In the genomic region with DNA sequence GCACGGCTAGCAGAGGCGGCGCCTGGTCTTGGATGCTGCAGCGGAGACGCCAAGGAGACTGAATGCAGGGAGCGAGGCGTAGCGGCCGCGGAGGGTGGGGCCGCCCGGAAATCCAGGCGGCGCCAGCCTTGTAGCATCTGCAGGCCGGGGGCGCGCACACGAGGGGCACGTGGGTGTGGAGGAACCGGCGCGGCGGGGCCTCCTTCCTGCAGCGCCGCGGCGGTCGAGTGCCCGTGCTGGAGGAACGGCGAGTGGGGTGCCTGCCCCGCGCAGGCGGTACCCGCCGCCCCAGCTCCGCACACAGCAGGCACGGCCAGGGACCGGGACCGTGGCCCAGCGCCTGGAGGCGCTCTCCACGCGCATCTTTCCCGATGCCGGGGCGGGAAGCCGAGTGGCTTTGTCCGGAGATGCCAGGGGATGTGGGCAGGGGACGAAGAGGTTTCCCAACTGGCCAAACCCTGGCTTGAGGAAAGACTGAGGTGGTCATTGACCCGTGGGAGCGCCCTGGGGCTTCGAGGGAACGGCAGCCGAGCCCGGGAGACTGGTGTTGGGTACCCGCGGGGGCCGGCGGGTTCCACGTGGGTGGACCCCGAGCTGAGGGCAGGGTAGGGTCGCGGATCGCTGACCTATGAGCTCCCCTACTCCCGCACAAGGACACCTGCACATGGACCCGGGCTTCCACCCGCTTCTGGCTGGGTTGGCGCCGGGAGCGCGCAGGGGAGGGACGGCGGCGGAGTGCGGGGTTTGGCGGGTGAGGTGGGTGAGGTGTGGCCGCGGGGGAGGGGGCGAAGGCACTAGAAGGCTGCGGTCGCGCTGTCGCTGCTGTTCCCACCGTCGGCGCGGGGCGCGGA, we compare ENCODE assay signal across 9 cellular contexts.
A peak's percentile ranks its signal among the peaks of the same experiment; 100 is the strongest.
DNase-seq lines count a peak whose midpoint lies in the region; ATAC-seq lines count a peak whose summit lies in the region.
"Had no signal": no experiment of that assay in that cellular context is flagged by ENCODE, and none has a peak within 500 bp of the region (broad histone marks: within the 10 kb centered on the region; RNA-seq: fewer than 3 reads in every experiment).

No MANE protein-coding gene starts in this region.

- H3K9me3 ChIP-seq in Karpas-422 (ENCODE audit: low read length), result no peaks in the 10 kb centered on the region

- peak overlapping the region; percentile 93 for H2AFZ ChIP-seq in Karpas-422 (ENCODE audit: low read length)

- H3K9ac ChIP-seq in Karpas-422 (ENCODE audit: low read length), result peak overlapping the region; percentile 56

- H3K27ac ChIP-seq in Karpas-422 (ENCODE audit: low read length), result no peak overlapping the region
- H3K27ac ChIP-seq: adrenal gland had no signal

- peaks cover 56% of the 10 kb centered on the region for H3K4me1 ChIP-seq in Karpas-422 (ENCODE audit: low read length)

- peak; percentile 12 for ATAC-seq in stimulated activated naive CD8-positive, alpha-beta T cell treated with anti-CD3 and anti-CD28 coated beads, Interleukin-15, Interleukin-2, amounts not matched to agents 100 U/mL and 50 U/mL, for 24 hours
- ATAC-seq in GM21390 (IDR thresholded peaks at IDR 0.05; ENCODE audit: unreplicated experiment) (no peak), HG02840 (IDR thresholded peaks at IDR 0.05; ENCODE audit: low FRiP score, unreplicated experiment) (no peak)

- DNase-seq in NCI-H524 (lab: John Stamatoyannopoulos, UW), result peak; percentile 23 to 76
- no peak for DNase-seq in NCI-H524 treated with DMSO at 0.1 percent for 48 hours (lab: John Stamatoyannopoulos, UW)
- peak; percentile 61 for DNase-seq in Karpas-422
- peak; percentile 37 to 54 for DNase-seq in activated T-cell treated with anti-CD3 and anti-CD28 coated beads, Interleukin-2, amount 50 U/mL, for 48 hours
- peak; percentile 28 for DNase-seq in stimulated activated naive CD8-positive, alpha-beta T cell treated with anti-CD3 and anti-CD28 coated beads, Interleukin-15, Interleukin-2, amounts not matched to agents 100 U/mL and 50 U/mL, for 24 hours

- H3K9me2 ChIP-seq in Karpas-422 (replicated peaks; ENCODE audit: insufficient read depth, low read length), result no peaks in the 10 kb centered on the region

- no peaks in the 10 kb centered on the region for H4K20me1 ChIP-seq in Karpas-422 (ENCODE audit: insufficient read depth, low read depth, low read length)

- peak overlapping the region; percentile 83 for H3K4me2 ChIP-seq in Karpas-422 (ENCODE audit: low read depth, low read length, poor library complexity, severe bottlenecking)

- H3K4me3 ChIP-seq in Karpas-422 (ENCODE audit: low read length), result peak overlapping the region; percentile 76
- H3K4me3 ChIP-seq in iPS-11a (ENCODE audit: low read depth, low read length), result peak overlapping the region; percentile 47

- H3K79me2 ChIP-seq in Karpas-422 (ENCODE audit: low read length), result no peaks in the 10 kb centered on the region

- no peaks in the 10 kb centered on the region for H3K36me3 ChIP-seq in Karpas-422 (ENCODE audit: insufficient read depth, low read length)
- H3K36me3 ChIP-seq: adrenal gland had no signal

- H3K27me3 ChIP-seq in Karpas-422 (ENCODE audit: low read length), result peaks cover 3% of the 10 kb centered on the region; the same call in 1 of the 2 replicates
